ENCODE assay signal across 17 cellular contexts in the genomic region with DNA sequence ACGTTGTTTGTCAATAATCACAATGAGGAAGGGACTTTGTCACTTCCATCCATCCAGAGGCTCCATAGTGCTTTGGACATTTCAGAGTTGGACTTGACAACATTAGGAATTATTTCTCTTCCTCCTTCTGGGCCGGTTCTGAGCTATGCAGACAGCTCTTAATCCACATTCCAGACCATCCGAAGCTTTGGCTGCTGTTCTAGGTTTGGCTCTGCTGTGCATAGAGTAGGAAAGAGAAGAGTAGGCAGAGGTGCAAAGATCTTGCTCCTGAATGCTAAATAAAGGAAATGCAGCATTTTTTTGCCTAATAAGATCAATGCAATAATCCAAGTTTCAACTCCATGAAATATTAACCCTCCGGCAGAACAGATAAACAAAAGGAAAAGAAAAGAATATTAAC.
DNase-seq lines count a peak whose midpoint lies in the region; ATAC-seq and TF ChIP-seq lines count a peak whose summit lies in the region.
"Had no signal": no experiment of that assay in that cellular context is flagged by ENCODE, and none has a peak within 500 bp of the region (broad histone marks: within the 10 kb centered on the region; RNA-seq: fewer than 3 reads in every experiment).

No MANE protein-coding gene starts in this region.

- peak overlapping the region; percentile 86 for H3K9ac ChIP-seq in SK-N-MC (ENCODE audit: insufficient read length)

- peak overlapping the region; percentile 96 for H3K27ac ChIP-seq in SK-N-MC
- no peak overlapping the region for H3K27ac ChIP-seq in left lung
- H3K27ac ChIP-seq: HL-60 had no signal

- H3K4me3 ChIP-seq in AG09309 (ENCODE audit: control insufficient read depth, low read depth, low read length) (peak overlapping the region; percentile 28), HFF-Myc (replicated peaks; ENCODE audit: low read depth, low read length) (peak overlapping the region; percentile 38), SK-N-MC (peak overlapping the region; percentile 88), left lung (no peak overlapping the region)

- H3K9me3 ChIP-seq in SK-N-MC (ENCODE audit: low read depth, low read length) (no peaks in the 10 kb centered on the region), left lung (no peaks in the 10 kb centered on the region)

- TF ChIP-seq CTCF in AG09309 (IDR thresholded peaks at IDR 0.05; ENCODE audit: control insufficient read depth, insufficient read depth, low read depth, low read length, missing control alignments) (no peak), HFF-Myc (IDR thresholded peaks at IDR 0.05; ENCODE audit: low read depth, low read length, missing control alignments) (no peak), left lung (IDR thresholded peaks at IDR 0.05) (no peak), GM13976 (IDR thresholded peaks at IDR 0.05; ENCODE audit: borderline replicate concordance, control extremely low read depth, extremely low read depth, insufficient read depth, missing control alignments) (no peak)

- intact Hi-C loops in left lung (cut with DNase I): no loop called here

- ATAC-seq in left lung (peak; percentile 39), HG03139 (IDR thresholded peaks at IDR 0.05; ENCODE audit: unreplicated experiment) (no peak)

- peaks cover 0 to 4% of the 10 kb centered on the region in 2 donors for H3K27me3 ChIP-seq in left lung

- in situ Hi-C loops in GM13976 (cut with MboI; ENCODE audit: low sequenced_read_pairs, unreplicated experiment): no loop called here

- DNase-seq in AG09309 (ENCODE audit: low read depth): no peak
- no peak for DNase-seq in HFF-Myc (ENCODE audit: extremely low read depth, low read depth)
- no peak for DNase-seq in SK-N-MC (ENCODE audit: low read depth, low spot score)
- DNase-seq in left lung: no peak
- no peak for DNase-seq in HUDEP-2 (lab: John Stamatoyannopoulos, UW; ENCODE audit: unreplicated experiment in 76 of 76)
- no peak for DNase-seq in activated CD8-positive, alpha-beta memory T cell treated with anti-CD3 and anti-CD28 coated beads, Interleukin-2, amount 50 U/mL, for 4 hours
- DNase-seq in GM13976 (ENCODE audit: low spot score): no peak
- DNase-seq: CD4-positive, CD25-positive, alpha-beta regulatory T cell; DMS53; KBM-7; NCI-H1092 treated with DMSO at 0.1 percent for 48 hours; NCI-H2171 treated with DMSO at 0.1 percent for 48 hours; NCI-H510A; SHP77 treated with DMSO at 0.1 percent for 48 hours; SW 1271 had no signal

- H3K36me3 ChIP-seq in SK-N-MC (ENCODE audit: insufficient read depth, low read length) (peaks cover 5% of the 10 kb centered on the region; the same call in 1 of the 2 replicates), left lung (no peaks in the 10 kb centered on the region)

- no peaks in the 10 kb centered on the region for H3K4me1 ChIP-seq in left lung

Comparison
In these comparisons a context has a peak if more than half of its experiments do, and no peak if none do; other contexts are left out.
1. H3K4me3 ChIP-seq: peak in AG09309 (single experiment), HFF-Myc (single experiment) and SK-N-MC (single experiment); none in left lung (0 of 2).